ENCODE assay signal across 18 cellular contexts in the genomic region with DNA sequence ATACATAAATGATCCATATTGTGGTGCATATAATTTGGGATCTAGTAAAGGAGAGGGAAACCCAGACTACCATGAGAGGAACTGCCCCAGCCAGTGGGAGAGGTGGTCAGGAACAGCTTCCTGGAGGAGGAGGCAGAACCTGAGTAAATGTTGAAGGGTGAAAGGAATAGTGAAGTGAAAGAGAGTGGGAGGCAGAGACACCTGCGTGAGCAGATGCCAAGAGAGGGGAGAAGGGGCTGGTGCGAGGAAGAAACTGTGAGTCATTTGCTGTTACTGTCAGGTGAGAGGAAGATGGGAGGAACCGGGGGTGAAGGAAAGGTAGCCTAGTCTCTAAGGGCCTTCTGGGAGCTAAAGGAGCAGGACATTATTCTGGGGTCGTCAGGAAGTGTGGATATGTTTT.
"Had no signal": no experiment of that assay in that cellular context is flagged by ENCODE, and none has a peak within 500 bp of the region (broad histone marks: within the 10 kb centered on the region; RNA-seq: fewer than 3 reads in every experiment).

No MANE protein-coding gene starts in this region.

- H3K27ac Mint-ChIP-seq: activated B cell treated with CpG ODN at 0.5 μM for 24 hours; activated CD4-positive, alpha-beta T cell treated with anti-CD3 and anti-CD28 coated beads, Interleukin-2, amount 10 ng/mL, durations not matched to agents 7 days and 5 days; progenitor cell of endocrine pancreas; stimulated activated effector memory CD8-positive, alpha-beta T cell treated with anti-CD3 and anti-CD28 coated beads, Interleukin-12 subunit alpha, Interleukin-12 subunit beta, amount 100 ng/mL, for 72 hours; T-helper 1 cell treated with Interleukin-12 subunit alpha and Interleukin-12 subunit beta and Interleukin-4 antibody, amounts not matched to agents 30 μg/mL and 1 μg/mL, for 36 hours; type B pancreatic cell had no signal

- H3K4me1 Mint-ChIP-seq: activated B cell treated with CpG ODN at 0.5 μM for 24 hours; activated CD4-positive, alpha-beta T cell treated with anti-CD3 and anti-CD28 coated beads, Interleukin-2, amount 10 ng/mL, durations not matched to agents 7 days and 5 days; stimulated activated effector memory CD8-positive, alpha-beta T cell treated with anti-CD3 and anti-CD28 coated beads, Interleukin-12 subunit alpha, Interleukin-12 subunit beta, amount 100 ng/mL, for 72 hours had no signal

- H3K9me3 ChIP-seq: breast epithelium, esophagus squamous epithelium, neutrophil, right lobe of liver had no signal

- ATAC-seq: activated T-cell treated with anti-CD3 and anti-CD28 coated beads, Interleukin-2, amount 50 U/mL, for 4 hours; left colon; right lobe of liver; stimulated activated effector memory CD8-positive, alpha-beta T cell treated with anti-CD3 and anti-CD28 coated beads, Interleukin-12 subunit alpha, Interleukin-12 subunit beta, amount 100 ng/mL, for 72 hours had no signal

- H3K27ac ChIP-seq: breast epithelium, esophagus squamous epithelium, neutrophil, right lobe of liver had no signal

- H3K36me3 ChIP-seq: breast epithelium, esophagus squamous epithelium, neutrophil, right lobe of liver had no signal

- H3K9me3 Mint-ChIP-seq: activated B cell treated with CpG ODN at 0.5 μM for 24 hours; activated CD4-positive, alpha-beta T cell treated with anti-CD3 and anti-CD28 coated beads, Interleukin-2, amount 10 ng/mL, durations not matched to agents 7 days and 5 days; activated T-cell treated with anti-CD3 and anti-CD28 coated beads, Interleukin-2, amount 50 U/mL, for 4 hours; type B pancreatic cell had no signal

- H3K4me3 Mint-ChIP-seq: activated B cell treated with CpG ODN at 0.5 μM for 24 hours; activated CD4-positive, alpha-beta T cell treated with anti-CD3 and anti-CD28 coated beads, Interleukin-2, amount 10 ng/mL, durations not matched to agents 7 days and 5 days; activated T-cell treated with anti-CD3 and anti-CD28 coated beads, Interleukin-2, amount 50 U/mL, for 4 hours; naive B cell; stimulated activated effector memory CD8-positive, alpha-beta T cell treated with anti-CD3 and anti-CD28 coated beads, Interleukin-12 subunit alpha, Interleukin-12 subunit beta, amount 100 ng/mL, for 72 hours; T-helper 1 cell treated with Interleukin-12 subunit alpha and Interleukin-12 subunit beta and Interleukin-4 antibody, amounts not matched to agents 30 μg/mL and 1 μg/mL, for 36 hours; type B pancreatic cell had no signal

- H3K4me3 ChIP-seq: breast epithelium, esophagus squamous epithelium, lung, right lobe of liver had no signal

- H3K4me1 ChIP-seq: breast epithelium, esophagus squamous epithelium, right lobe of liver had no signal

- H3K27me3 ChIP-seq: breast epithelium, esophagus squamous epithelium, neutrophil, right lobe of liver had no signal

- H3K36me3 Mint-ChIP-seq: naive B cell; stimulated activated effector memory CD8-positive, alpha-beta T cell treated with anti-CD3 and anti-CD28 coated beads, Interleukin-12 subunit alpha, Interleukin-12 subunit beta, amount 100 ng/mL, for 72 hours; type B pancreatic cell had no signal

- DNase-seq: activated B cell treated with CpG ODN at 0.5 μM for 24 hours; activated CD4-positive, alpha-beta T cell treated with anti-CD3 and anti-CD28 coated beads, Interleukin-2, amount 10 ng/mL, durations not matched to agents 7 days and 5 days; activated gamma-delta T cell treated with Interleukin-2 at 50 U/mL for 16 hours; activated T-cell treated with anti-CD3 and anti-CD28 coated beads, Interleukin-2, amount 50 U/mL, for 4 hours; aorta; esophagus squamous epithelium; foreskin fibroblast; left colon; naive B cell; right lobe of liver; substantia nigra had no signal
